8 cellular contexts compared by ENCODE assay signal in genomic region chr6:111480988-111481830, GRCh38. TPM values are rescaled to one million over a fixed set of nuclear protein-coding genes. Genes with fewer than 3 reads are reported as not detected.
DNase-seq lines count a peak whose midpoint lies in the region; ATAC-seq and TF ChIP-seq lines count a peak whose summit lies in the region.

No MANE protein-coding gene starts in this region.

- no peaks in the 10 kb centered on the region for H3K9me3 Mint-ChIP-seq in CD8-positive, alpha-beta T cell

- peak overlapping the region; percentile 95 for H3K27ac Mint-ChIP-seq in CD8-positive, alpha-beta T cell

- WGBS in thyroid gland, 2 donors, result 47 to 55% methylated on average over 6 of the region's 6 CpGs

- H3K4me3 Mint-ChIP-seq in CD8-positive, alpha-beta T cell, result peak overlapping the region; percentile 99

- peaks cover 45% of the 10 kb centered on the region for H3K4me1 Mint-ChIP-seq in CD8-positive, alpha-beta T cell (ENCODE audit: low read depth)

- H3K4me1 ChIP-seq in CD8-positive, alpha-beta T cell (ENCODE audit: insufficient read depth, low read length), result peaks cover 14% of the 10 kb centered on the region
- H3K4me1 ChIP-seq in adipocyte (ENCODE audit: control insufficient read depth, insufficient read depth, low read length), result peaks cover 39% of the 10 kb centered on the region
- peaks cover 32 to 65% of the 10 kb centered on the region in 2 donors for H3K4me1 ChIP-seq in left lung
- peaks cover 31 to 40% of the 10 kb centered on the region in 2 donors for H3K4me1 ChIP-seq in thyroid gland

- POLR2A ChIA-PET in CD8-positive, alpha-beta T cell (lab: Charles Lee), result interaction anchor here (0.9 kb wide), 1 partner anchor 222 kb away, joined by 4 read pairs; a partner anchor contains a TSS

- no peak overlapping the region for H3K27ac ChIP-seq in CD8-positive, alpha-beta T cell (ENCODE audit: low read depth, low read length)
- peak overlapping the region; percentile 99 for H3K27ac ChIP-seq in left lung
- H3K27ac ChIP-seq in thyroid gland, result peak overlapping the region; percentile 98 to 99 (median 99)

- H3K4me3 ChIP-seq in CD8-positive, alpha-beta T cell (ENCODE audit: low read depth, low read length), result peak overlapping the region; percentile 92
- peak overlapping the region; percentile 81 for H3K4me3 ChIP-seq in Jurkat, Clone E6-1 (ENCODE audit: low read length)
- peak overlapping the region; percentile 98 for H3K4me3 ChIP-seq in adipocyte (ENCODE audit: low read length)
- H3K4me3 ChIP-seq in left lung, result peak overlapping the region; percentile 79 to 88
- peak overlapping the region in 1 of 3 donors; percentile 92 for H3K4me3 ChIP-seq in thyroid gland (replicated peaks in 1 of 3)

- no peaks in the 10 kb centered on the region for H3K27me3 ChIP-seq in CD8-positive, alpha-beta T cell (ENCODE audit: insufficient read depth, low read length)
- H3K27me3 ChIP-seq in adipocyte (replicated peaks; ENCODE audit: control insufficient read depth, insufficient read depth, low read length) (no peaks in the 10 kb centered on the region), left lung (no peaks in the 10 kb centered on the region), thyroid gland (no peaks in the 10 kb centered on the region)

- CTCF ChIA-PET in CD8-positive, alpha-beta T cell (lab: Charles Lee), result interaction anchor here (1.7 kb wide), 1 partner anchor 222 kb away, joined by 6 read pairs; a partner anchor contains a TSS

- TF ChIP-seq CTCF in CD8-positive, alpha-beta T cell (IDR thresholded peaks at IDR 0.05), result no peak
- TF ChIP-seq CTCF in left lung (IDR thresholded peaks at IDR 0.05), result no peak
- no peak for TF ChIP-seq CTCF in thyroid gland (IDR thresholded peaks at IDR 0.05)

- H3K9ac ChIP-seq in adipocyte (ENCODE audit: low read length), result peak overlapping the region; percentile 95

- DNase-seq in CD8-positive, alpha-beta T cell, result no peak
- DNase-seq in Jurkat, Clone E6-1 (ENCODE audit: low read depth, low spot score), result no peak
- DNase-seq in adipocyte (ENCODE audit: low read depth) (peak; percentile 34), left lung (no peak), thyroid gland (no peak), HuH-7 (ENCODE audit: low spot score) (no peak)

- intact Hi-C loops in CD8-positive, alpha-beta T cell (cut with DNase I, micrococcal nuclease), result loop anchor here (5.0 to 10.0 kb wide), 6 partner anchors 126 to 666 kb away; partner anchors contain the start of genes AMD1 (in 1 of the 2), CDK19 (in 1 of the 2), FAM229B (in 1 of the 2) and RPF2 (in 1 of the 2)
- intact Hi-C loops in left lung (cut with DNase I) (no loop called here), thyroid gland (cut with DNase I) (loop anchor here (5.0 to 10.0 kb wide), 2 partner anchors 71 to 124 kb away; partner anchors contain the start of gene TRAF3IP2)

- H3K9me3 ChIP-seq in CD8-positive, alpha-beta T cell (ENCODE audit: low read length), result no peaks in the 10 kb centered on the region
- H3K9me3 ChIP-seq in adipocyte (ENCODE audit: control insufficient read depth, low read length) (no peaks in the 10 kb centered on the region), left lung (no peaks in the 10 kb centered on the region), thyroid gland (no peaks in the 10 kb centered on the region)

- H3K27me3 Mint-ChIP-seq in CD8-positive, alpha-beta T cell (ENCODE audit: low read depth), result no peaks in the 10 kb centered on the region

- H3K36me3 ChIP-seq in CD8-positive, alpha-beta T cell (ENCODE audit: insufficient read depth, low read length), result no peaks in the 10 kb centered on the region
- H3K36me3 ChIP-seq in adipocyte (ENCODE audit: control insufficient read depth, insufficient read depth, low read length, severe bottlenecking), result no peaks in the 10 kb centered on the region
- H3K36me3 ChIP-seq in left lung, result no peaks in the 10 kb centered on the region
- H3K36me3 ChIP-seq in thyroid gland, result no peaks in the 10 kb centered on the region

- TF ChIP-seq POLR2A in thyroid gland (IDR thresholded peaks at IDR 0.05), result no peak

- H3K36me3 Mint-ChIP-seq in CD8-positive, alpha-beta T cell, result peaks cover 13% of the 10 kb centered on the region

- ATAC-seq in CD8-positive, alpha-beta T cell, result no peak
- ATAC-seq in left lung (no peak), GM19324 (IDR thresholded peaks at IDR 0.05; ENCODE audit: low FRiP score, unreplicated experiment) (no peak), HG02571 (IDR thresholded peaks at IDR 0.05; ENCODE audit: unreplicated experiment) (no peak)

RNA-seq across cellular contexts. Expression of gene REV3L, which starts 1.8 kb away (rescaled TPM):
- 10 to 100 TPM; 18.1 to 20.7 TPM for total RNA-seq in CD8-positive, alpha-beta T cell
- polyA plus RNA-seq in Jurkat, Clone E6-1 (2012; ENCODE audit: insufficient read depth, insufficient read length), result 7.8 TPM
- total RNA-seq in left lung, result 10 to 100 TPM; 29.3 to 35.4 TPM
- total RNA-seq in thyroid gland, result 10 to 100 TPM; 38.2 to 73.5 (median 60.0) TPM

Comparison
In these comparisons a context has a peak if more than half of its experiments do, and no peak if none do; other contexts are left out.
1. intact Hi-C loops: an anchor here in CD8-positive, alpha-beta T cell (5.0 to 10.0 kb wide) and thyroid gland (5.0 to 10.0 kb wide); none called in left lung.